Comparison of ENCODE assay signal across 8 cellular contexts in the genomic region with DNA sequence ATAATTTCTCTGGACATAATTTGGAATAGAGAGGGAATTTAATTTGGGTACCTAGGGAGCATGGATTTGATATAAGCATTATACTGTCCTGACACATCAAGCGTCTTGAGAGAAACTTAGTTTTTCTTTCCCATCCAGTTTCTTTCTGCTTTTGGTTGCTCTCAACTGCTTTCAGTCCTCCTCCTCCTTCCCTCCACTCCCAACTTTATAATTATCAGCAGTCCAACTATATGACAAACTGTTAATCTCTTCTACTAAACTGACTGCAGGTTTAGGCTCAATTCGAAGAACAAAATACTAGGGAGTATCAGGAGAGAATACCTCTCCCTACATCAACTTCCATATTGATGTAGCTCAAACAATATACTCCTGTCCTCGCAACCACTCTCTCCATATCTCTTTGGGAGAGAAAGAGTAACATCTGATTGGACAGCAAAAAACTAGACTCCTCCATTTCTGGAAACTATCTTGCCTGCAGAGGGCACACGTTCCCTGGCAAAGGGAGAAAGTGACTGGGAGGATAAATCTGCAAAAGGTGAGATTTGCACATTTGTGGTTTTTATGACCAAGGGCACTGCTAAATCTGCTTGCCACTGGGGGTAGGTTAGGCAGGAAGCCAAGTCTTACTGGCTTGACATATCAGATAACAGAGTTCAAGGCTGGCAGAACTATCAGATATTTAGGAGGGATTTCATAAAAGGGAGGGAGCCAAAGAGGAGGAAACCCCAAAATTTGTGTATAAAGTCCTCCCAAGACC. TPM values are rescaled to one million over a fixed set of nuclear protein-coding genes. Genes with fewer than 3 reads are reported as not detected.
DNase-seq lines count a peak whose midpoint lies in the region; ATAC-seq, FAIRE-seq and TF ChIP-seq lines count a peak whose summit lies in the region.

No MANE protein-coding gene starts in this region.

- H3K4me3 ChIP-seq in PC-3 (ENCODE audit: low read length): peak overlapping the region; percentile 38
- no peak overlapping the region for H3K4me3 ChIP-seq in right cardiac atrium (ENCODE audit: low read length)
- H3K4me3 ChIP-seq in spleen: no peak overlapping the region

- peak; percentile 48 to 58 for ATAC-seq in activated CD4-positive, CD25-positive, alpha-beta regulatory T cell treated with anti-CD3 and anti-CD28 coated beads, Interleukin-2, amount 50 U/mL, for 24 hours
- ATAC-seq in PC-3 (peak; percentile 97), right cardiac atrium (peak; percentile 77 to 84), HG03354 (IDR thresholded peaks at IDR 0.05; ENCODE audit: poor library complexity, severe bottlenecking, unreplicated experiment) (no peak)
- peak; percentile 75 to 92 for ATAC-seq in activated naive CD4-positive, alpha-beta T cell treated with anti-CD3 and anti-CD28 coated beads, Interleukin-2, amount 50 U/mL, for 72 hours

- TF ChIP-seq CTCF in PC-3 (conservative IDR thresholded peaks at IDR 0.05; ENCODE audit: low read depth, low read length) (peak; percentile 95), spleen (IDR thresholded peaks at IDR 0.05 in 8 of 11, conservative IDR thresholded peaks at IDR 0.05 in 3 of 11) (peak in 9 of 11 experiments; percentile 26 to 53 (median 50))

- H3K36me3 ChIP-seq in PC-3 (ENCODE audit: low read depth, low read length): no peaks in the 10 kb centered on the region
- H3K36me3 ChIP-seq in spleen: no peaks in the 10 kb centered on the region

- H3K9me3 Mint-ChIP-seq in activated naive CD4-positive, alpha-beta T cell treated with anti-CD3 and anti-CD28 coated beads, Interleukin-2, amount 50 U/mL, for 72 hours: no peaks in the 10 kb centered on the region

- CTCF ChIA-PET in PC-3 (lab: Charles Lee): interaction anchor here (0.6 to 0.9 kb wide), 4 partner anchors 9 to 1080 kb away, joined by 3 to 4 read pairs (median 4); no protein-coding TSS in a partner anchor

- no peaks in the 10 kb centered on the region for H3K36me3 Mint-ChIP-seq in activated naive CD4-positive, alpha-beta T cell treated with anti-CD3 and anti-CD28 coated beads, Interleukin-2, amount 50 U/mL, for 72 hours

- DNase-seq in activated CD4-positive, CD25-positive, alpha-beta regulatory T cell treated with anti-CD3 and anti-CD28 coated beads, Interleukin-2, amount 50 U/mL, for 72 hours: no peak
- DNase-seq in HTR-8/SVneo (ENCODE audit: insufficient read length, low spot score) (peak; percentile 73), PC-3 (peak; percentile 86), right cardiac atrium (peak in 1 of 3 donors; percentile 53), spleen (no peak)
- DNase-seq in activated naive CD4-positive, alpha-beta T cell treated with anti-CD3 and anti-CD28 coated beads, Interleukin-2, amount 50 U/mL, for 72 hours (ENCODE audit: low spot score in 2 of 2): peak in 1 of 2 donors; percentile 51

- H2AFZ ChIP-seq in PC-3 (ENCODE audit: low read length): peak overlapping the region; percentile 59

- FAIRE-seq in HTR-8/SVneo (lab: Jason Lieb, UNC): peak; percentile 59

- H3K4me2 ChIP-seq in PC-3 (ENCODE audit: low read length): peak overlapping the region; percentile 62

- no peaks in the 10 kb centered on the region for H3F3A ChIP-seq in PC-3 (ENCODE audit: low read length, unreplicated experiment)

- no peak overlapping the region for H3K9ac ChIP-seq in PC-3 (ENCODE audit: low read length)

- H4K20me1 ChIP-seq in PC-3 (ENCODE audit: low read length): no peaks in the 10 kb centered on the region

- H3K4me1 ChIP-seq in PC-3 (ENCODE audit: insufficient read depth, low read length): peaks cover 6% of the 10 kb centered on the region
- H3K4me1 ChIP-seq in right cardiac atrium (ENCODE audit: control insufficient read depth, insufficient read depth, low read length): no peaks in the 10 kb centered on the region
- peaks cover 0 to 12% (median 7%) of the 10 kb centered on the region in 6 donors for H3K4me1 ChIP-seq in spleen

- no peaks in the 10 kb centered on the region for H3K9me3 ChIP-seq in PC-3 (ENCODE audit: low read length)
- H3K9me3 ChIP-seq in right cardiac atrium (ENCODE audit: control insufficient read depth, low read length): no peaks in the 10 kb centered on the region
- H3K9me3 ChIP-seq in spleen: no peaks in the 10 kb centered on the region

- intact Hi-C loops in PC-3 (cut with micrococcal nuclease): loop anchor here (1.0 to 2.0 kb wide), 4 partner anchors 39 to 324 kb away; no protein-coding TSS in a partner anchor
- intact Hi-C loops in right cardiac atrium (cut with DNase I): no loop called here
- intact Hi-C loops in spleen (cut with DNase I; ENCODE audit: low total_unique reads): no loop called here

- H3K9me2 ChIP-seq in PC-3 (replicated peaks; ENCODE audit: low read length): no peaks in the 10 kb centered on the region

- H3K27ac Mint-ChIP-seq in activated naive CD4-positive, alpha-beta T cell treated with anti-CD3 and anti-CD28 coated beads, Interleukin-2, amount 50 U/mL, for 72 hours: peak overlapping the region in 1 of 2 donors; percentile 27

- H3K27ac ChIP-seq in PC-3 (ENCODE audit: low read length) (no peak overlapping the region), right cardiac atrium (ENCODE audit: low read length) (no peak overlapping the region), spleen (peak overlapping the region in 1 of 8 donors; percentile 32)

- no TSS peak for BruUV-seq in PC-3 (replicated peaks; lab: Mats Ljungman, UMichigan)

- TF ChIP-seq POLR2A in spleen (IDR thresholded peaks at IDR 0.05): no peak

- no peaks in the 10 kb centered on the region for H3K79me2 ChIP-seq in PC-3 (ENCODE audit: low read length)

- H3K27me3 ChIP-seq in PC-3 (ENCODE audit: low read length): no peaks in the 10 kb centered on the region
- H3K27me3 ChIP-seq in right cardiac atrium (ENCODE audit: control insufficient read depth, insufficient read depth): no peaks in the 10 kb centered on the region
- H3K27me3 ChIP-seq in spleen (replicated peaks in 1 of 7): no peaks in the 10 kb centered on the region

- 35% methylated on average over 4 of the region's 4 CpGs for WGBS in right cardiac atrium
- WGBS in spleen, 5 donors: 35 to 43% (median 37%) methylated on average over 4 of the region's 4 CpGs

- POLR2A ChIA-PET in PC-3 (lab: Charles Lee; ENCODE audit: unreplicated experiment): no interaction called here

RNA-seq across cellular contexts. Expression of gene ICA1L, which starts 40.1 kb away (rescaled TPM):
- total RNA-seq in PC-3 (2014; rRNA removed) (1.3 and 2.5 TPM in 2 replicates), right cardiac atrium (10 to 100 TPM in 3 of 4 donors, 1 to 10 TPM in 1; 7.3 to 17.7 (median 12.8) TPM), spleen (1 to 10 TPM; 1.2 to 6.7 (median 3.5) TPM)
- 1 to 10 TPM; 6.2 to 10.0 TPM for total RNA-seq in activated naive CD4-positive, alpha-beta T cell treated with anti-CD3 and anti-CD28 coated beads, Interleukin-2, amount 50 U/mL, for 72 hours
- polyA plus RNA-seq in right cardiac atrium (5.1 TPM), spleen (1 to 10 TPM in 2 of 3 donors, under 1 TPM in 1; 0.67 to 1.2 (median 1.0) TPM)

Comparison
In these comparisons a context has a peak if more than half of its experiments do, and no peak if none do; other contexts are left out.
1. DNase-seq: peak in HTR-8/SVneo (single experiment) and PC-3 (single experiment); none in activated CD4-positive, CD25-positive, alpha-beta regulatory T cell treated with anti-CD3 and anti-CD28 coated beads, Interleukin-2, amount 50 U/mL, for 72 hours (single experiment) and spleen (single experiment).